Comparison of ENCODE assay signal across 12 cellular contexts in genomic region chr17:35286120-35286781, GRCh38.
DNase-seq lines count a peak whose midpoint lies in the region; ATAC-seq and TF ChIP-seq lines count a peak whose summit lies in the region.
"Had no signal": no experiment of that assay in that cellular context is flagged by ENCODE, and none has a peak within 500 bp of the region (broad histone marks: within the 10 kb centered on the region; RNA-seq: fewer than 3 reads in every experiment).

No MANE protein-coding gene starts in this region.

- peak; percentile 23 for DNase-seq in stimulated activated CD4-positive, alpha-beta T cell treated with anti-CD3 and anti-CD28 coated beads, Interleukin-1b, Interleukin-23, amount 100 ng/mL, for 48 hours
- DNase-seq in stimulated activated CD4-positive, alpha-beta T cell treated with anti-CD3 and anti-CD28 coated beads, Interleukin-12 subunit alpha, Interleukin-12 subunit beta, amount 100 ng/mL, for 4 hours = no peak
- DNase-seq in LNCaP clone FGC (ENCODE audit: low read depth) (peak; percentile 94), epidermal melanocyte (ENCODE audit: insufficient read length, low spot score) (no peak), NCI-H446 (lab: John Stamatoyannopoulos, UW) (no peak)
- DNase-seq in stimulated activated effector memory CD8-positive, alpha-beta T cell treated with anti-CD3 and anti-CD28 coated beads, Interleukin-12 subunit alpha, Interleukin-12 subunit beta, amount 100 ng/mL, for 72 hours (ENCODE audit: low spot score in 2 of 2) = no peak
- DNase-seq: NCI-H226, SHP77 treated with DMSO at 0.1 percent for 48 hours, substantia nigra had no signal

- peak; percentile 59 for ATAC-seq in stimulated activated effector memory CD8-positive, alpha-beta T cell treated with anti-CD3 and anti-CD28 coated beads, Interleukin-12 subunit alpha, Interleukin-12 subunit beta, amount 100 ng/mL, for 72 hours
- no peak for ATAC-seq in GM18909 (IDR thresholded peaks at IDR 0.05; ENCODE audit: poor library complexity, unreplicated experiment)

- no peak overlapping the region for H3K4me3 ChIP-seq in LNCaP clone FGC (ENCODE audit: low read depth, low read length)

- H3K4me1 Mint-ChIP-seq in activated naive CD4-positive, alpha-beta T cell treated with anti-CD3 and anti-CD28 coated beads, Interleukin-2, amount 50 U/mL, for 24 hours = peaks cover 59% of the 10 kb centered on the region
- peaks cover 17% of the 10 kb centered on the region for H3K4me1 Mint-ChIP-seq in stimulated activated effector memory CD8-positive, alpha-beta T cell treated with anti-CD3 and anti-CD28 coated beads, Interleukin-12 subunit alpha, Interleukin-12 subunit beta, amount 100 ng/mL, for 72 hours
- H3K4me1 Mint-ChIP-seq: brain had no signal

- H3K4me3 Mint-ChIP-seq in activated naive CD4-positive, alpha-beta T cell treated with anti-CD3 and anti-CD28 coated beads, Interleukin-2, amount 50 U/mL, for 24 hours = peak overlapping the region; percentile 5
- no peak overlapping the region for H3K4me3 Mint-ChIP-seq in stimulated activated effector memory CD8-positive, alpha-beta T cell treated with anti-CD3 and anti-CD28 coated beads, Interleukin-12 subunit alpha, Interleukin-12 subunit beta, amount 100 ng/mL, for 72 hours
- H3K4me3 Mint-ChIP-seq: brain had no signal

- H3K27me3 Mint-ChIP-seq in activated naive CD4-positive, alpha-beta T cell treated with anti-CD3 and anti-CD28 coated beads, Interleukin-2, amount 50 U/mL, for 24 hours = no peaks in the 10 kb centered on the region

- peak overlapping the region; percentile 88 for H3K27ac Mint-ChIP-seq in activated naive CD4-positive, alpha-beta T cell treated with anti-CD3 and anti-CD28 coated beads, Interleukin-2, amount 50 U/mL, for 24 hours
- H3K27ac Mint-ChIP-seq in stimulated activated effector memory CD8-positive, alpha-beta T cell treated with anti-CD3 and anti-CD28 coated beads, Interleukin-12 subunit alpha, Interleukin-12 subunit beta, amount 100 ng/mL, for 72 hours = peak overlapping the region; percentile 3
- H3K27ac Mint-ChIP-seq: brain had no signal

- H3K36me3 Mint-ChIP-seq in activated naive CD4-positive, alpha-beta T cell treated with anti-CD3 and anti-CD28 coated beads, Interleukin-2, amount 50 U/mL, for 24 hours = peaks cover 4% of the 10 kb centered on the region
- H3K36me3 Mint-ChIP-seq in stimulated activated effector memory CD8-positive, alpha-beta T cell treated with anti-CD3 and anti-CD28 coated beads, Interleukin-12 subunit alpha, Interleukin-12 subunit beta, amount 100 ng/mL, for 72 hours = no peaks in the 10 kb centered on the region
- H3K36me3 Mint-ChIP-seq: brain had no signal

- TF ChIP-seq CTCF in LNCaP clone FGC (IDR thresholded peaks at IDR 0.05; ENCODE audit: control insufficient read depth, extremely low read depth, insufficient read depth) = no peak

- peaks cover 8% of the 10 kb centered on the region for H3K9me3 Mint-ChIP-seq in activated naive CD4-positive, alpha-beta T cell treated with anti-CD3 and anti-CD28 coated beads, Interleukin-2, amount 50 U/mL, for 24 hours
- H3K9me3 Mint-ChIP-seq in stimulated activated effector memory CD8-positive, alpha-beta T cell treated with anti-CD3 and anti-CD28 coated beads, Interleukin-12 subunit alpha, Interleukin-12 subunit beta, amount 100 ng/mL, for 72 hours = peaks cover 10% of the 10 kb centered on the region

Comparison
In these comparisons a context has a peak if more than half of its experiments do, and no peak if none do; other contexts are left out.
1. DNase-seq: peak in stimulated activated CD4-positive, alpha-beta T cell treated with anti-CD3 and anti-CD28 coated beads, Interleukin-1b, Interleukin-23, amount 100 ng/mL, for 48 hours (single experiment) and LNCaP clone FGC (single experiment); none in stimulated activated CD4-positive, alpha-beta T cell treated with anti-CD3 and anti-CD28 coated beads, Interleukin-12 subunit alpha, Interleukin-12 subunit beta, amount 100 ng/mL, for 4 hours (single experiment), stimulated activated effector memory CD8-positive, alpha-beta T cell treated with anti-CD3 and anti-CD28 coated beads, Interleukin-12 subunit alpha, Interleukin-12 subunit beta, amount 100 ng/mL, for 72 hours (0 of 2), epidermal melanocyte (single experiment) and NCI-H446 (0 of 2).